Comparison of ENCODE assay signal across 12 cellular contexts in the genomic region with DNA sequence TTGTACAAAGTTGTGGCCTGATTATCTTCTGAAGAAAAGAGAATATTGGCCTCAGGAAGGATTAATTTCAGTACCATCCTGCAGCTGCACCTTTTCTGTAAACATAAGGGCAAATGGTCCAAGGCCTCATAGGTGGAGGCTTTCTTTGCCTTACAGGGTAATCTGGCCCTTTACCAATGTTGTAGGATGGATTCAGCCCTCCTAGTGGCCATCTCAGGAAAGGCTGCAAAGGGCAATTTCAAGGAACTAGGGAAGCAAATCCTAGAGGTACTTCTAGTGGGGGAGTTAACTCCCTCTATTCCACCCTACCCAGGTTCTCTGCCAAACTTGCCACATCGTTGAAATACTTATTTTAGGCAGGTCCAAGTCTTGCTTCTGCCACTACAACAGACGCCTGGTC. TPM values are rescaled to one million over a fixed set of nuclear protein-coding genes. Genes with fewer than 3 reads are reported as not detected.
DNase-seq lines count a peak whose midpoint lies in the region; ATAC-seq and TF ChIP-seq lines count a peak whose summit lies in the region.
"Had no signal": no experiment of that assay in that cellular context is flagged by ENCODE, and none has a peak within 500 bp of the region (broad histone marks: within the 10 kb centered on the region; RNA-seq: fewer than 3 reads in every experiment).

No MANE protein-coding gene starts in this region.

- intact Hi-C loops in heart left ventricle (cut with DNase I) = no loop called here

- no peaks in the 10 kb centered on the region for H3K79me2 ChIP-seq in DND-41 (ENCODE audit: insufficient read depth, low read length)

- H3K4me1 Mint-ChIP-seq in activated naive CD8-positive, alpha-beta T cell treated with anti-CD3 and anti-CD28 coated beads, Interleukin-2, amount 50 U/mL, for 24 hours = no peaks in the 10 kb centered on the region
- H3K4me1 Mint-ChIP-seq: activated naive CD8-positive, alpha-beta T cell treated with anti-CD3 and anti-CD28 coated beads, Interleukin-2, amount 10 ng/mL, durations not matched to agents 7 days and 5 days had no signal

- no peaks in the 10 kb centered on the region for H3K36me3 Mint-ChIP-seq in activated naive CD8-positive, alpha-beta T cell treated with anti-CD3 and anti-CD28 coated beads, Interleukin-2, amount 50 U/mL, for 24 hours (ENCODE audit: low read depth)
- H3K36me3 Mint-ChIP-seq: activated naive CD8-positive, alpha-beta T cell treated with anti-CD3 and anti-CD28 coated beads, Interleukin-2, amount 10 ng/mL, durations not matched to agents 7 days and 5 days had no signal

- no peaks in the 10 kb centered on the region for H3K9me3 ChIP-seq in DND-41 (ENCODE audit: insufficient read depth, low read length, severe bottlenecking)
- H3K9me3 ChIP-seq in WERI-Rb-1 (ENCODE audit: severe bottlenecking) = no peaks in the 10 kb centered on the region
- H3K9me3 ChIP-seq in heart left ventricle = no peaks in the 10 kb centered on the region

- DNase-seq in DND-41 (no peak), HEK293T (ENCODE audit: extremely low spot score) (peak; percentile 9), WERI-Rb-1 (peak; percentile 21), kidney epithelial cell (ENCODE audit: low read depth) (no peak), heart left ventricle (no peak), AML-193 (lab: John Stamatoyannopoulos, UW) (no peak)
- DNase-seq in activated naive CD8-positive, alpha-beta T cell treated with anti-CD3 and anti-CD28 coated beads, Interleukin-2, amount 50 U/mL, for 24 hours = no peak
- DNase-seq: activated naive CD8-positive, alpha-beta T cell treated with anti-CD3 and anti-CD28 coated beads, Interleukin-2, amount 10 ng/mL, durations not matched to agents 7 days and 5 days; NCI-H1417 treated with DMSO at 0.1 percent for 48 hours; right cardiac atrium had no signal

- H3K9ac ChIP-seq in DND-41 (ENCODE audit: low read depth, low read length) = no peak overlapping the region

- no peak overlapping the region for H3K4me2 ChIP-seq in DND-41 (ENCODE audit: insufficient read depth, low read length)

- 71 to 76% (median 74%) methylated on average over 2 of the region's 2 CpGs for WGBS in heart left ventricle, 4 donors

- TF ChIP-seq CTCF in DND-41 (IDR thresholded peaks at IDR 0.05; ENCODE audit: borderline replicate concordance, extremely low read depth, low read length, poor library complexity, severe bottlenecking) = peak; percentile 26
- peak; percentile 48 for TF ChIP-seq CTCF in WERI-Rb-1 (IDR thresholded peaks at IDR 0.05; ENCODE audit: low read depth, low read length)
- TF ChIP-seq CTCF in kidney epithelial cell (IDR thresholded peaks at IDR 0.05; ENCODE audit: insufficient read depth, low read length, poor library complexity, severe bottlenecking) = peak; percentile 33
- TF ChIP-seq CTCF in heart left ventricle (IDR thresholded peaks at IDR 0.05) = no peak

- H3K27me3 ChIP-seq in DND-41 (ENCODE audit: insufficient read depth, low read length, poor library complexity) (no peaks in the 10 kb centered on the region), WERI-Rb-1 (ENCODE audit: insufficient read depth, low read depth, severe bottlenecking) (no peaks in the 10 kb centered on the region), kidney epithelial cell (ENCODE audit: control insufficient read depth, insufficient read depth, low read length) (no peaks in the 10 kb centered on the region), heart left ventricle (no peaks in the 10 kb centered on the region)

- no peaks in the 10 kb centered on the region for H4K20me1 ChIP-seq in DND-41 (ENCODE audit: insufficient read depth, low read length)

- H3K27ac Mint-ChIP-seq in activated naive CD8-positive, alpha-beta T cell treated with anti-CD3 and anti-CD28 coated beads, Interleukin-2, amount 50 U/mL, for 24 hours = no peak overlapping the region
- H3K27ac Mint-ChIP-seq: activated naive CD8-positive, alpha-beta T cell treated with anti-CD3 and anti-CD28 coated beads, Interleukin-2, amount 10 ng/mL, durations not matched to agents 7 days and 5 days had no signal

- no peak for TF ChIP-seq POLR2A in heart left ventricle (IDR thresholded peaks at IDR 0.05)

- ATAC-seq in DND-41 (ENCODE audit: insufficient read depth, low read depth) (no peak), heart left ventricle (no peak), esophagus mucosa (no peak)
- ATAC-seq in activated naive CD8-positive, alpha-beta T cell treated with anti-CD3 and anti-CD28 coated beads, Interleukin-2, amount 50 U/mL, for 24 hours = no peak
- ATAC-seq: right cardiac atrium had no signal

- H3K27ac ChIP-seq in DND-41 (ENCODE audit: low read length) (no peak overlapping the region), WERI-Rb-1 (no peak overlapping the region), heart left ventricle (no peak overlapping the region)

- H3K4me1 ChIP-seq in DND-41 (ENCODE audit: insufficient read depth, low read length) (no peaks in the 10 kb centered on the region), heart left ventricle (no peaks in the 10 kb centered on the region)

- H3K36me3 ChIP-seq in DND-41 (ENCODE audit: insufficient read depth, low read length) (no peaks in the 10 kb centered on the region), WERI-Rb-1 (no peaks in the 10 kb centered on the region), kidney epithelial cell (ENCODE audit: control insufficient read depth, insufficient read depth, low read length) (no peaks in the 10 kb centered on the region), heart left ventricle (no peaks in the 10 kb centered on the region)

- no peak overlapping the region for H2AFZ ChIP-seq in DND-41 (ENCODE audit: low read depth, low read length)

- no peaks in the 10 kb centered on the region for H3K27me3 Mint-ChIP-seq in activated naive CD8-positive, alpha-beta T cell treated with anti-CD3 and anti-CD28 coated beads, Interleukin-2, amount 50 U/mL, for 24 hours
- H3K27me3 Mint-ChIP-seq: activated naive CD8-positive, alpha-beta T cell treated with anti-CD3 and anti-CD28 coated beads, Interleukin-2, amount 10 ng/mL, durations not matched to agents 7 days and 5 days had no signal

- POLR2A ChIA-PET in HEK293T (lab: Yijun Ruan, JAX) = no interaction called here

- H3K4me3 ChIP-seq in DND-41 (ENCODE audit: low read depth in 1 of 2, low read length in 2 of 2) = no peak overlapping the region
- no peak overlapping the region for H3K4me3 ChIP-seq in WERI-Rb-1 (ENCODE audit: low read depth, low read length)
- no peak overlapping the region for H3K4me3 ChIP-seq in kidney epithelial cell (ENCODE audit: low read depth, low read length)
- no peak overlapping the region for H3K4me3 ChIP-seq in heart left ventricle

- H3K9me3 Mint-ChIP-seq in activated naive CD8-positive, alpha-beta T cell treated with anti-CD3 and anti-CD28 coated beads, Interleukin-2, amount 50 U/mL, for 24 hours = no peaks in the 10 kb centered on the region
- H3K9me3 Mint-ChIP-seq: activated naive CD8-positive, alpha-beta T cell treated with anti-CD3 and anti-CD28 coated beads, Interleukin-2, amount 10 ng/mL, durations not matched to agents 7 days and 5 days had no signal

- H3K4me3 Mint-ChIP-seq in activated naive CD8-positive, alpha-beta T cell treated with anti-CD3 and anti-CD28 coated beads, Interleukin-2, amount 50 U/mL, for 24 hours = no peak overlapping the region
- H3K4me3 Mint-ChIP-seq: activated naive CD8-positive, alpha-beta T cell treated with anti-CD3 and anti-CD28 coated beads, Interleukin-2, amount 10 ng/mL, durations not matched to agents 7 days and 5 days had no signal

- CTCF ChIA-PET in HEK293T (lab: Yijun Ruan, JAX) = no interaction called here

TF ChIP-seq in HEK293T, 16 proteins besides CTCF, POLR2A, EP300 and RAD21:
- TF ChIP-seq FOXA1 (IDR thresholded peaks at IDR 0.05) (no peak), FOXM1 (IDR thresholded peaks at IDR 0.05; ENCODE audit: borderline replicate concordance) (no peak), FOXK2 (IDR thresholded peaks at IDR 0.05) (no peak), SUZ12 (IDR thresholded peaks at IDR 0.05) (no peak), BHLHE40 (IDR thresholded peaks at IDR 0.05; ENCODE audit: borderline replicate concordance) (no peak), LEF1 (IDR thresholded peaks at IDR 0.05; ENCODE audit: borderline replicate concordance) (no peak), L3MBTL2 (conservative IDR thresholded peaks at IDR 0.05) (no peak), HDGF (IDR thresholded peaks at IDR 0.05; ENCODE audit: borderline replicate concordance) (no peak), ZNF384 (IDR thresholded peaks at IDR 0.05) (no peak), NFRKB (IDR thresholded peaks at IDR 0.05) (no peak), SP1 (IDR thresholded peaks at IDR 0.05) (no peak), CTBP1 (IDR thresholded peaks at IDR 0.05; ENCODE audit: borderline replicate concordance) (no peak), TARDBP (IDR thresholded peaks at IDR 0.05) (no peak), ARNT (IDR thresholded peaks at IDR 0.05) (no peak), ELF4 (IDR thresholded peaks at IDR 0.05) (no peak)
- TF ChIP-seq, protein P1, sequence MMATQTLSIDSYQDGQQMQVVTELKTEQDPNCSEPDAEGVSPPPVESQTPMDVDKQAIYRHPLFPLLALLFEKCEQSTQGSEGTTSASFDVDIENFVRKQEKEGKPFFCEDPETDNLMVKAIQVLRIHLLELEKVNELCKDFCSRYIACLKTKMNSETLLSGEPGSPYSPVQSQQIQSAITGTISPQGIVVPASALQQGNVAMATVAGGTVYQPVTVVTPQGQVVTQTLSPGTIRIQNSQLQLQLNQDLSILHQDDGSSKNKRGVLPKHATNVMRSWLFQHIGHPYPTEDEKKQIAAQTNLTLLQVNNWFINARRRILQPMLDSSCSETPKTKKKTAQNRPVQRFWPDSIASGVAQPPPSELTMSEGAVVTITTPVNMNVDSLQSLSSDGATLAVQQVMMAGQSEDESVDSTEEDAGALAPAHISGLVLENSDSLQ (IDR thresholded peaks at IDR 0.05) = no peak

RNA-seq across cellular contexts. Expression of gene UGT2B11, which starts 57.6 kb away (rescaled TPM):
- total RNA-seq in kidney epithelial cell (not detected in 2 replicates), heart left ventricle (not detected), esophagus mucosa (not detected)
- not detected for polyA plus RNA-seq in heart left ventricle
- total RNA-seq: activated naive CD8-positive, alpha-beta T cell treated with anti-CD3 and anti-CD28 coated beads, Interleukin-2, amount 10 ng/mL, durations not matched to agents 7 days and 5 days; right cardiac atrium had no signal
- polyA plus RNA-seq: esophagus, right cardiac atrium had no signal

Comparison
In these comparisons a context has a peak if more than half of its experiments do, and no peak if none do; other contexts are left out.
1. DNase-seq: peak in HEK293T (single experiment) and WERI-Rb-1 (single experiment); none in DND-41 (single experiment), kidney epithelial cell (single experiment), activated naive CD8-positive, alpha-beta T cell treated with anti-CD3 and anti-CD28 coated beads, Interleukin-2, amount 50 U/mL, for 24 hours (single experiment), heart left ventricle (0 of 5) and AML-193 (0 of 2).
2. CTCF ChIP-seq: peak in DND-41 (single experiment), WERI-Rb-1 (single experiment) and kidney epithelial cell (single experiment); none in heart left ventricle (0 of 12).